12 cellular contexts compared by ENCODE assay signal in genomic region chr4:168475745-168476144, GRCh38. TPM values are rescaled to one million over a fixed set of nuclear protein-coding genes. Genes with fewer than 3 reads are reported as not detected.
DNase-seq lines count a peak whose midpoint lies in the region; ATAC-seq and TF ChIP-seq lines count a peak whose summit lies in the region.
"Had no signal": no experiment of that assay in that cellular context is flagged by ENCODE, and none has a peak within 500 bp of the region (broad histone marks: within the 10 kb centered on the region; RNA-seq: fewer than 3 reads in every experiment).

No MANE protein-coding gene starts in this region.

- no peak overlapping the region for H4K8ac ChIP-seq in mesenchymal stem cell (ENCODE audit: low read length)

- no peaks in the 10 kb centered on the region; the same call in 1 of the 2 replicates for H3K27me3 ChIP-seq in H7 (ENCODE audit: control insufficient read depth, insufficient read depth, low read length)
- H3K27me3 ChIP-seq in mesenchymal stem cell (ENCODE audit: control insufficient read depth in 1 of 2, insufficient read depth in 1 of 2, low read length in 2 of 2): no peaks in the 10 kb centered on the region
- H3K27me3 ChIP-seq in esophagus muscularis mucosa: no peaks in the 10 kb centered on the region
- H3K27me3 ChIP-seq: ovary had no signal

- no peak overlapping the region for H3K4me3 Mint-ChIP-seq in activated T-helper 17 cell treated with anti-CD3 and anti-CD28 coated beads, Interleukin-2, amount 50 U/mL, for 72 hours

- H2BK12ac ChIP-seq in mesenchymal stem cell (ENCODE audit: low read length in 2 of 2): no peak overlapping the region

- H3K4me1 Mint-ChIP-seq in activated T-helper 17 cell treated with anti-CD3 and anti-CD28 coated beads, Interleukin-2, amount 50 U/mL, for 72 hours: peaks cover 30% of the 10 kb centered on the region

- TF ChIP-seq POLR2A in esophagus muscularis mucosa (IDR thresholded peaks at IDR 0.05; ENCODE audit: low read depth): no peak

- 54% methylated on average over 2 of the region's 2 CpGs for WGBS in mesenchymal stem cell
- 93% methylated on average over 2 of the region's 2 CpGs for WGBS in esophagus muscularis mucosa

- H3K36me3 ChIP-seq in H7 (replicated peaks; ENCODE audit: control insufficient read depth, insufficient read depth, low read length): no peaks in the 10 kb centered on the region
- peaks cover 0 to 46% of the 10 kb centered on the region in 2 experiments for H3K36me3 ChIP-seq in mesenchymal stem cell (ENCODE audit: control insufficient read depth in 1 of 2, insufficient read depth in 2 of 2, low read depth in 1 of 2, low read length in 2 of 2)
- H3K36me3 ChIP-seq in esophagus muscularis mucosa: peaks cover under 1 to 21% (median 10%) of the 10 kb centered on the region in 4 donors
- H3K36me3 ChIP-seq: ovary had no signal

- H3K4ac ChIP-seq in mesenchymal stem cell (ENCODE audit: low read depth in 1 of 2, low read length in 2 of 2): no peak overlapping the region

- intact Hi-C loops in esophagus muscularis mucosa (cut with DNase I): no loop called here

- H3K4me3 ChIP-seq in H7 (ENCODE audit: insufficient read depth, low read depth, low read length) (no peak overlapping the region), mesenchymal stem cell (ENCODE audit: insufficient read depth in 1 of 2, low read depth in 1 of 2, low read length in 2 of 2) (no peak overlapping the region), esophagus muscularis mucosa (no peak overlapping the region)
- H3K4me3 ChIP-seq: ovary had no signal

- H3K9me3 Mint-ChIP-seq in activated T-helper 17 cell treated with anti-CD3 and anti-CD28 coated beads, Interleukin-2, amount 50 U/mL, for 72 hours: no peaks in the 10 kb centered on the region

- H2BK120ac ChIP-seq in mesenchymal stem cell (ENCODE audit: low read depth, low read length): no peak overlapping the region

- peaks cover 9% of the 10 kb centered on the region for H3K79me1 ChIP-seq in mesenchymal stem cell (replicated peaks; ENCODE audit: low read length, poor library complexity, severe bottlenecking)

- no peak overlapping the region for H3K23ac ChIP-seq in mesenchymal stem cell (ENCODE audit: low read length in 2 of 2)

- H3K4me1 ChIP-seq in mesenchymal stem cell (ENCODE audit: control insufficient read depth, insufficient read depth, low read depth, low read length) (peaks cover 3% of the 10 kb centered on the region), esophagus muscularis mucosa (peaks cover 0 to 7% (median 3%) of the 10 kb centered on the region in 4 donors)

- H3K27me3 Mint-ChIP-seq in activated T-helper 17 cell treated with anti-CD3 and anti-CD28 coated beads, Interleukin-2, amount 50 U/mL, for 72 hours: no peaks in the 10 kb centered on the region

- ATAC-seq in activated T-helper 17 cell treated with anti-CD3 and anti-CD28 coated beads, Interleukin-2, amount 50 U/mL, for 72 hours (replicated peaks): peak; percentile 58
- ATAC-seq: left colon had no signal

- TF ChIP-seq CTCF in esophagus muscularis mucosa (IDR thresholded peaks at IDR 0.05): no peak

- no peak overlapping the region for H2AFZ ChIP-seq in mesenchymal stem cell (ENCODE audit: low read depth, low read length)

- no peak overlapping the region for H4K91ac ChIP-seq in mesenchymal stem cell (ENCODE audit: low read length)

- H3K9me3 ChIP-seq in mesenchymal stem cell (ENCODE audit: control insufficient read depth, low read length): peaks cover 2% of the 10 kb centered on the region
- no peaks in the 10 kb centered on the region for H3K9me3 ChIP-seq in esophagus muscularis mucosa
- H3K9me3 ChIP-seq: ovary had no signal

- H3K14ac ChIP-seq in mesenchymal stem cell (ENCODE audit: low read length in 2 of 2): no peak overlapping the region

- H3K27ac ChIP-seq in mesenchymal stem cell (ENCODE audit: low read length, poor library complexity, severe bottlenecking) (no peak overlapping the region), esophagus muscularis mucosa (replicated peaks in 1 of 4) (no peak overlapping the region)
- H3K27ac ChIP-seq: ovary had no signal

- H2AK5ac ChIP-seq in mesenchymal stem cell (ENCODE audit: low read length, severe bottlenecking): no peak overlapping the region

- peak overlapping the region; percentile 73 for H3K9ac ChIP-seq in mesenchymal stem cell (ENCODE audit: low read length)

- DNase-seq in DMS53 treated with DMSO at 0.1 percent for 48 hours (lab: John Stamatoyannopoulos, UW; ENCODE audit: unreplicated experiment) (peak; percentile 1), H7 (peak; percentile 61), mesenchymal stem cell (no peak), NCI-H774 (lab: John Stamatoyannopoulos, UW) (no peak), NCI-H524 treated with DMSO at 0.1 percent for 48 hours (lab: John Stamatoyannopoulos, UW) (no peak), esophagus muscularis mucosa (ENCODE audit: extremely low spot score) (no peak)
- DNase-seq: DMS79, IMR-90, left colon, ovary, SIG-M5 had no signal

- H3K36me3 Mint-ChIP-seq in activated T-helper 17 cell treated with anti-CD3 and anti-CD28 coated beads, Interleukin-2, amount 50 U/mL, for 72 hours (ENCODE audit: low read depth): peaks cover 30% of the 10 kb centered on the region

- H3K27ac Mint-ChIP-seq in activated T-helper 17 cell treated with anti-CD3 and anti-CD28 coated beads, Interleukin-2, amount 50 U/mL, for 72 hours: no peak overlapping the region

- H3K4me2 ChIP-seq in mesenchymal stem cell (ENCODE audit: low read length, poor library complexity, severe bottlenecking): no peak overlapping the region

- no peak overlapping the region for H3K18ac ChIP-seq in mesenchymal stem cell (ENCODE audit: low read depth in 1 of 2, low read length in 2 of 2)

- no peak overlapping the region for H2BK15ac ChIP-seq in mesenchymal stem cell (ENCODE audit: low read depth, poor library complexity, severe bottlenecking)

- H2BK5ac ChIP-seq in mesenchymal stem cell (ENCODE audit: low read depth, low read length, poor library complexity, severe bottlenecking): no peak overlapping the region

- no peak for TF ChIP-seq EP300 in esophagus muscularis mucosa (IDR thresholded peaks at IDR 0.05)

RNA-seq across cellular contexts. Expression of gene DDX60L, which starts 4.5 kb away (rescaled TPM):
- total RNA-seq in H7 (2014; rRNA removed; shearing (Covaris generic)): 0.35 and 1.0 TPM in 2 replicates
- 1 to 10 TPM; 4.4 to 8.2 TPM for total RNA-seq in activated T-helper 17 cell treated with anti-CD3 and anti-CD28 coated beads, Interleukin-2, amount 50 U/mL, for 72 hours
- polyA plus RNA-seq in mesenchymal stem cell (2013, experiment 1 of 2): 8.1 TPM
- polyA plus RNA-seq in mesenchymal stem cell (2013, experiment 2 of 2): 7.8 TPM
- total RNA-seq in esophagus muscularis mucosa: 10 to 100 TPM in 1 of 4 donors, 1 to 10 TPM in 3; 6.5 to 11.1 (median 9.1) TPM

RNA-seq across cellular contexts. Expression of gene PALLD, which starts 21.1 kb away (rescaled TPM):
- 9.0 and 10.3 TPM in 2 replicates for total RNA-seq in H7 (2014; rRNA removed; shearing (Covaris generic))
- total RNA-seq in activated T-helper 17 cell treated with anti-CD3 and anti-CD28 coated beads, Interleukin-2, amount 50 U/mL, for 72 hours: 10 to 100 TPM; 11.3 to 49.1 TPM
- polyA plus RNA-seq in mesenchymal stem cell (2013, experiment 1 of 2): 109 TPM
- 108 TPM for polyA plus RNA-seq in mesenchymal stem cell (2013, experiment 2 of 2)
- total RNA-seq in esophagus muscularis mucosa: 1,000 to 10,000 TPM; 1,903 to 3,507 (median 2,130) TPM

Comparison
In these comparisons a context has a peak if more than half of its experiments do, and no peak if none do; other contexts are left out.
1. DNase-seq: peak in DMS53 treated with DMSO at 0.1 percent for 48 hours (single experiment) and H7 (single experiment); none in mesenchymal stem cell (single experiment), NCI-H774 (single experiment), NCI-H524 treated with DMSO at 0.1 percent for 48 hours (single experiment) and esophagus muscularis mucosa (single experiment).
2. RNA of gene PALLD, which starts 21.1 kb away (total RNA-seq): 1,903 to 3,507 TPM in esophagus muscularis mucosa; 11.3 to 49.1 TPM in activated T-helper 17 cell treated with anti-CD3 and anti-CD28 coated beads, Interleukin-2, amount 50 U/mL, for 72 hours and 9.0 to 10.3 TPM in H7; every median in the first group is over 10 times any median in the second.